Comparison of ENCODE assay signal across 11 cellular contexts in genomic region chr9:124309665-124310064, GRCh38. TPM values are rescaled to one million over a fixed set of nuclear protein-coding genes. Genes with fewer than 3 reads are reported as not detected.
DNase-seq lines count a peak whose midpoint lies in the region; ATAC-seq and TF ChIP-seq lines count a peak whose summit lies in the region.
"Had no signal": no experiment of that assay in that cellular context is flagged by ENCODE, and none has a peak within 500 bp of the region (broad histone marks: within the 10 kb centered on the region; RNA-seq: fewer than 3 reads in every experiment).

No MANE protein-coding gene starts in this region.

- H2BK120ac ChIP-seq in IMR-90 (ENCODE audit: low read depth, low read length), result peak overlapping the region; percentile 94

- H3K79me1 ChIP-seq in IMR-90 (ENCODE audit: low read depth in 1 of 2, low read length in 2 of 2), result peaks cover 42 to 85% of the 10 kb centered on the region in 2 experiments

- H3K56ac ChIP-seq in IMR-90 (ENCODE audit: extremely low read depth, insufficient read depth, low read length), result peak overlapping the region; percentile 38; the same call in 1 of the 2 replicates

- H3K36me3 Mint-ChIP-seq in chondrocyte (ENCODE audit: low read depth), result peaks cover 18% of the 10 kb centered on the region
- H3K36me3 Mint-ChIP-seq: CD8-positive, alpha-beta T cell had no signal

- peak overlapping the region; percentile 77 for H4K5ac ChIP-seq in IMR-90 (ENCODE audit: low read depth, low read length)

- H2AK9ac ChIP-seq in IMR-90 (replicated peaks; ENCODE audit: low read depth, low read length, poor library complexity), result peak overlapping the region; percentile 96

- POLR2A ChIA-PET in AG04449 (lab: Yijun Ruan, JAX), result no interaction called here
- POLR2A ChIA-PET in IMR-90 (lab: Charles Lee; ENCODE audit: unreplicated experiment), result interaction anchor here (0.6 kb wide), 1 partner anchor 10 kb away, joined by 3 read pairs; no protein-coding TSS in a partner anchor

- peak overlapping the region; percentile 95 for H2BK20ac ChIP-seq in IMR-90 (ENCODE audit: low read depth, low read length)

- no peak for TF ChIP-seq CTCF in AG04449 (IDR thresholded peaks at IDR 0.05; ENCODE audit: insufficient read depth, low read length, missing control alignments)
- TF ChIP-seq CTCF in IMR-90 (conservative IDR thresholded peaks at IDR 0.05; ENCODE audit: low read depth, low read length), result no peak
- no peak for TF ChIP-seq CTCF in chondrocyte (IDR thresholded peaks at IDR 0.05)
- TF ChIP-seq CTCF in lower lobe of right lung (IDR thresholded peaks at IDR 0.05), result no peak

- no peak for TF ChIP-seq POLR2A in IMR-90 (IDR thresholded peaks at IDR 0.05; ENCODE audit: low read depth, low read length)

- in situ Hi-C loops in IMR-90 (cut with MboI; ENCODE audit: low sequenced_read_pairs), result loop anchor here (10.0 to 25.0 kb wide), 2 partner anchors 772 to 905 kb away; no protein-coding TSS in a partner anchor

- peak overlapping the region; percentile 94 for H3K4ac ChIP-seq in IMR-90 (ENCODE audit: low read depth, low read length)

- H2AFZ ChIP-seq in IMR-90 (replicated peaks; ENCODE audit: low read length, poor library complexity), result peak overlapping the region; percentile 35

- H2BK15ac ChIP-seq in IMR-90 (ENCODE audit: low read depth, low read length), result peak overlapping the region; percentile 87; the same call in 2 of the 3 replicates

- peak overlapping the region; percentile 97 for H2AK5ac ChIP-seq in IMR-90 (ENCODE audit: low read depth, low read length)

- peak overlapping the region; percentile 84 for H3K18ac ChIP-seq in IMR-90 (ENCODE audit: low read depth, low read length)

- H3K4me3 Mint-ChIP-seq in chondrocyte (ENCODE audit: unreplicated experiment), result no peak overlapping the region
- H3K4me3 Mint-ChIP-seq: CD8-positive, alpha-beta T cell; stimulated activated naive CD8-positive, alpha-beta T cell treated with anti-CD3 and anti-CD28 coated beads, Interleukin-15, Interleukin-2, amounts not matched to agents 100 ng/mL and 50 ng/mL, for 24 hours had no signal

- H3K4me1 Mint-ChIP-seq in chondrocyte (ENCODE audit: low read depth), result peaks cover 46% of the 10 kb centered on the region

- H3K23ac ChIP-seq in IMR-90 (ENCODE audit: low read depth, low read length), result peak overlapping the region; percentile 77; the same call in 1 of the 2 replicates

- CTCF ChIA-PET in AG04449 (lab: Yijun Ruan, JAX) (interaction anchor here (1.0 to 4.2 kb wide), 3 partner anchors 11 to 14 kb away, joined by 3 to 35 read pairs (median 5); no protein-coding TSS in a partner anchor), IMR-90 (lab: Yijun Ruan, JAX) (no interaction called here)

- no peak for TF ChIP-seq RAD21 in IMR-90 (IDR thresholded peaks at IDR 0.05; ENCODE audit: low read length)

- H3K9me3 Mint-ChIP-seq in chondrocyte (ENCODE audit: low read depth), result no peaks in the 10 kb centered on the region
- H3K9me3 Mint-ChIP-seq: CD8-positive, alpha-beta T cell; stimulated activated naive CD8-positive, alpha-beta T cell treated with anti-CD3 and anti-CD28 coated beads, Interleukin-15, Interleukin-2, amounts not matched to agents 100 ng/mL and 50 ng/mL, for 24 hours had no signal

- H3K36me3 ChIP-seq in IMR-90 (ENCODE audit: control insufficient read depth, insufficient read depth, low read length), result peaks cover 61% of the 10 kb centered on the region
- H3K36me3 ChIP-seq in lower lobe of right lung, result peaks cover 66% of the 10 kb centered on the region

- H3K9me3 ChIP-seq in IMR-90 (ENCODE audit: control insufficient read depth, insufficient read depth, low read length) (no peaks in the 10 kb centered on the region), lower lobe of right lung (no peaks in the 10 kb centered on the region)

- H3K27ac Mint-ChIP-seq in chondrocyte (ENCODE audit: unreplicated experiment), result peak overlapping the region; percentile 94
- H3K27ac Mint-ChIP-seq: CD8-positive, alpha-beta T cell; stimulated activated naive CD8-positive, alpha-beta T cell treated with anti-CD3 and anti-CD28 coated beads, Interleukin-15, Interleukin-2, amounts not matched to agents 100 ng/mL and 50 ng/mL, for 24 hours had no signal

- peaks cover 19% of the 10 kb centered on the region for H3K9me1 ChIP-seq in IMR-90 (ENCODE audit: insufficient read depth, low read length)

- H4K91ac ChIP-seq in IMR-90 (ENCODE audit: insufficient read depth, low read depth, low read length), result peak overlapping the region; percentile 94

- H3K27ac ChIP-seq in IMR-90 (ENCODE audit: insufficient read depth, low read length) (peak overlapping the region; percentile 93), lower lobe of right lung (peak overlapping the region; percentile 24)

- no peak overlapping the region for H3K4me3 ChIP-seq in AG04449 (ENCODE audit: low read depth, low read length)
- H3K4me3 ChIP-seq in IMR-90 (ENCODE audit: insufficient read depth, low read depth, low read length), result no peak overlapping the region
- no peak overlapping the region for H3K4me3 ChIP-seq in lower lobe of right lung

- DNase-seq in AG04449 (ENCODE audit: low read depth, low spot score) (peak; percentile 85), IMR-90 (peak; percentile 99), chondrocyte (ENCODE audit: low spot score) (no peak), lower lobe of right lung (no peak), nucleus accumbens (lab: John Stamatoyannopoulos, UW) (no peak), GM19240 (ENCODE audit: insufficient read length, low spot score) (no peak), NCI-H2196 treated with DMSO at 0.1 percent for 48 hours (lab: John Stamatoyannopoulos, UW; ENCODE audit: unreplicated experiment) (no peak), NCI-H1930 (lab: John Stamatoyannopoulos, UW) (no peak)
- DNase-seq: CD8-positive, alpha-beta T cell; NCI-H345 had no signal

- H3K4me1 ChIP-seq in IMR-90 (ENCODE audit: control insufficient read depth, insufficient read depth, low read length), result peaks cover 29% of the 10 kb centered on the region
- H3K4me1 ChIP-seq in lower lobe of right lung, result peaks cover 5% of the 10 kb centered on the region

- dilution Hi-C loops in IMR-90 (cut with HindIII; ENCODE audit: low sequenced_read_pairs, unreplicated experiment), result no loop called here

- peak overlapping the region; percentile 96 for H2BK5ac ChIP-seq in IMR-90 (ENCODE audit: low read depth, low read length, poor library complexity, severe bottlenecking)

- H3K4me2 ChIP-seq in IMR-90 (ENCODE audit: low read depth, low read length), result no peak overlapping the region

- H3K9ac ChIP-seq in IMR-90 (ENCODE audit: low read depth, low read length), result no peak overlapping the region

- no peaks in the 10 kb centered on the region for H4K20me1 ChIP-seq in IMR-90 (ENCODE audit: insufficient read depth, low read length)

- peak overlapping the region; percentile 70 to 80; a peak in 3 of 4 replicates for H4K8ac ChIP-seq in IMR-90 (ENCODE audit: low read depth in 2 of 2, low read length in 2 of 2)

- H3K27me3 Mint-ChIP-seq in chondrocyte (ENCODE audit: low read depth), result no peaks in the 10 kb centered on the region
- H3K27me3 Mint-ChIP-seq: stimulated activated naive CD8-positive, alpha-beta T cell treated with anti-CD3 and anti-CD28 coated beads, Interleukin-15, Interleukin-2, amounts not matched to agents 100 ng/mL and 50 ng/mL, for 24 hours had no signal

- peak overlapping the region; percentile 83 for H3K14ac ChIP-seq in IMR-90 (replicated peaks; ENCODE audit: low read depth, low read length)

- BruUV-seq in IMR-90 (replicated peaks; lab: Mats Ljungman, UMichigan), result no TSS peak

- WGBS in IMR-90 (ENCODE audit: extremely low coverage in 2 of 2, insufficient read length in 1 of 2), 2 experiments, result 0% methylated on average over 4 of the region's 14 CpGs; no CpG with 5 or more reads in 1 of the 2 experiments

- intact Hi-C loops in IMR-90 (cut with micrococcal nuclease), result no loop called here
- intact Hi-C loops in lower lobe of right lung (cut with DNase I), result no loop called here

- ATAC-seq in IMR-90 (ENCODE audit: low read depth) (peak; percentile 83), lower lobe of right lung (peak; percentile 84 to 87)
- ATAC-seq: CD8-positive, alpha-beta T cell had no signal

- no peaks in the 10 kb centered on the region for H3K27me3 ChIP-seq in IMR-90 (ENCODE audit: control insufficient read depth, insufficient read depth, low read length)
- H3K27me3 ChIP-seq in lower lobe of right lung (ENCODE audit: low read depth), result no peaks in the 10 kb centered on the region

TF ChIP-seq in IMR-90, 13 proteins besides CTCF, POLR2A, EP300 and RAD21:
- TF ChIP-seq NFE2L2 (IDR thresholded peaks at IDR 0.05; ENCODE audit: low read depth, low read length) (peak; percentile 26; the same call in 1 of the 2 replicates), RFX5 (IDR thresholded peaks at IDR 0.05; ENCODE audit: low read depth, low read length) (no peak), BHLHE40 (IDR thresholded peaks at IDR 0.05; ENCODE audit: low read depth, low read length) (peak; percentile 85), FOS (IDR thresholded peaks at IDR 0.05; ENCODE audit: low read depth, low read length) (peak; percentile 98)

RNA-seq across cellular contexts. Expression of gene NEK6, which starts 51.9 kb away (rescaled TPM):
- total RNA-seq in IMR-90 (2012; rRNA removed), result 77.8 and 79.9 TPM in 2 replicates
- polyA plus RNA-seq in IMR-90 (2012; rRNA removed), result 110 and 112 TPM in 2 replicates
- polyA plus RNA-seq in IMR-90 (2012; cell fraction: cytosol; rRNA removed), result 55.9 and 71.1 TPM in 2 replicates
- 133 and 147 TPM in 2 replicates for polyA plus RNA-seq in IMR-90 (2012; cell fraction: nucleus; rRNA removed; ENCODE audit: low replicate concordance)
- total RNA-seq in chondrocyte, result 99.9 to 110 TPM (median 107 TPM) in 3 replicates
- total RNA-seq in lower lobe of right lung, result 125 TPM

Comparison
In these comparisons a context has a peak if more than half of its experiments do, and no peak if none do; other contexts are left out.
1. DNase-seq: peak in AG04449 (single experiment) and IMR-90 (single experiment); none in chondrocyte (single experiment), lower lobe of right lung (single experiment), nucleus accumbens (0 of 56), GM19240 (single experiment), NCI-H2196 treated with DMSO at 0.1 percent for 48 hours (single experiment) and NCI-H1930 (0 of 2).